ENCODE assay signal across 10 cellular contexts in the genomic region with DNA sequence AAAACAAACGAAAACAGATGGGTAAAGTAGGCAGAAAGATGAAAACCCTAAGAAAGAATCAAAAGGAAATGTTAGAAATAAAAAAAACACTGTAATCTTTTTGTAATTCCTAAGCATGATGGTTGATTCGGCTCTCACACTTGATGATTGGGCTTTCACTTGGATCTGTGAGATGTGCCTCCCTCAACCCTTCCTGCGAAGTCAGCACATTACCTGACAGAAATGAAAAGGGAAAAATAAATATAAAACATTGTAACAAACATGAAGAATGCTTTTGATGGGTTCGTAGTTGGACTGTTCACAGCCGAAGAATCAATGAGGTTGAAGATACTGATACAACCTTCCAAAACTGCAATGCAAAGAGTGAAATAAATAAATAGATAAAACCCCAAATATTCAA.
"Had no signal": no experiment of that assay in that cellular context is flagged by ENCODE, and none has a peak within 500 bp of the region (broad histone marks: within the 10 kb centered on the region; RNA-seq: fewer than 3 reads in every experiment).

No MANE protein-coding gene starts in this region.

- FAIRE-seq: H54 had no signal

- H3K4me3 ChIP-seq: GM23248, GM23338, HAP-1 had no signal

- ATAC-seq: GM23338, HCT116 had no signal

- H3K9ac ChIP-seq: GM23248 had no signal

- H3K27ac ChIP-seq: GM23248 had no signal

- H2AFZ ChIP-seq: GM23248, GM23338 had no signal

- DNase-seq: GM23248, GOT3, H7, H9, HCEC 1CT, HFFc6 had no signal

- H3K4me2 ChIP-seq: GM23338 had no signal

- H3K36me3 ChIP-seq: HAP-1 had no signal
